In genomic region chr1:43372172-43372571, GRCh38 we compare ENCODE assay signal across 1 cellular context.
TF ChIP-seq lines count a peak whose summit lies in the region.

No MANE protein-coding gene starts in this region.

TF ChIP-seq in endothelial cell of umbilical vein, 7 proteins besides CTCF, POLR2A, EP300 and RAD21:
- no peak for TF ChIP-seq FOS (IDR thresholded peaks at IDR 0.05; ENCODE audit: borderline replicate concordance, insufficient read depth, low read length)
